In genomic region chr2:105935048-105935447, GRCh38 we compare ENCODE assay signal across 22 cellular contexts.
DNase-seq lines count a peak whose midpoint lies in the region; ATAC-seq and TF ChIP-seq lines count a peak whose summit lies in the region.
"Had no signal": no experiment of that assay in that cellular context is flagged by ENCODE, and none has a peak within 500 bp of the region (broad histone marks: within the 10 kb centered on the region; RNA-seq: fewer than 3 reads in every experiment).

No MANE protein-coding gene starts in this region.

- peak overlapping the region in 1 of 2 donors; percentile 36 for H3K4me3 ChIP-seq in CD4-positive, alpha-beta memory T cell (ENCODE audit: low read length in 2 of 2)
- peak overlapping the region; percentile 19 for H3K4me3 ChIP-seq in naive thymus-derived CD4-positive, alpha-beta T cell (ENCODE audit: low read length)
- H3K4me3 ChIP-seq: upper lobe of right lung had no signal

- CTCF ChIA-PET in CD4-positive, alpha-beta memory T cell (lab: Charles Lee; ENCODE audit: partially characterized antibody), result interaction anchor here (1.0 to 3.4 kb wide), 11 partner anchors 9 to 192 kb away, joined by 3 to 26 read pairs (median 4); no protein-coding TSS in a partner anchor
- CTCF ChIA-PET in activated CD8-positive, alpha-beta T cell treated with anti-CD3 and anti-CD28 coated beads for 36 hours (lab: Charles Lee), result interaction anchor here (0.9 to 2.7 kb wide), 8 partner anchors 11 to 358 kb away, joined by 3 to 14 read pairs (median 3); no protein-coding TSS in a partner anchor
- CTCF ChIA-PET in naive thymus-derived CD4-positive, alpha-beta T cell (lab: Charles Lee), result interaction anchor here (0.9 to 1.9 kb wide), 4 partner anchors 11 to 189 kb away, joined by 3 to 6 read pairs (median 4); no protein-coding TSS in a partner anchor

- ATAC-seq in activated CD8-positive, alpha-beta T cell treated with anti-CD3 and anti-CD28 coated beads for 36 hours, result peak; percentile 75
- ATAC-seq in naive thymus-derived CD4-positive, alpha-beta T cell, result peak; percentile 86
- no peak for ATAC-seq in HG02870 (IDR thresholded peaks at IDR 0.05; ENCODE audit: unreplicated experiment)
- ATAC-seq: left lobe of liver, upper lobe of right lung had no signal

- POLR2A ChIA-PET in CD4-positive, alpha-beta memory T cell (lab: Charles Lee; ENCODE audit: partially characterized antibody), result interaction anchor here (0.7 to 3.3 kb wide), 16 partner anchors 8 to 159 kb away, joined by 3 to 24 read pairs (median 4); no protein-coding TSS in a partner anchor
- POLR2A ChIA-PET in activated CD8-positive, alpha-beta T cell treated with anti-CD3 and anti-CD28 coated beads for 36 hours (lab: Charles Lee), result interaction anchor here (0.7 to 1.0 kb wide), 2 partner anchors 133 to 188 kb away, joined by 3 to 4 read pairs; no protein-coding TSS in a partner anchor
- POLR2A ChIA-PET in naive thymus-derived CD4-positive, alpha-beta T cell (lab: Charles Lee), result interaction anchor here (0.5 to 2.0 kb wide), 19 partner anchors 9 to 357 kb away, joined by 3 to 13 read pairs (median 3); no protein-coding TSS in a partner anchor

- no peak for TF ChIP-seq CTCF in activated CD8-positive, alpha-beta T cell treated with anti-CD3 and anti-CD28 coated beads for 36 hours (IDR thresholded peaks at IDR 0.05)

- H3K4me1 Mint-ChIP-seq in CD4-positive, alpha-beta memory T cell, result peaks cover 12 to 23% (median 16%) of the 10 kb centered on the region in 4 donors
- H3K4me1 Mint-ChIP-seq in activated CD8-positive, alpha-beta T cell treated with anti-CD3 and anti-CD28 coated beads for 36 hours (ENCODE audit: low read depth), result peaks cover 14% of the 10 kb centered on the region
- H3K4me1 Mint-ChIP-seq in naive thymus-derived CD4-positive, alpha-beta T cell, result peaks cover 9 to 40% (median 30%) of the 10 kb centered on the region in 7 donors

- H3K9me3 Mint-ChIP-seq in CD4-positive, alpha-beta memory T cell, result peaks cover 2 to 12% (median 5%) of the 10 kb centered on the region in 8 donors
- peaks cover 12% of the 10 kb centered on the region for H3K9me3 Mint-ChIP-seq in activated CD8-positive, alpha-beta T cell treated with anti-CD3 and anti-CD28 coated beads for 36 hours
- H3K9me3 Mint-ChIP-seq in naive thymus-derived CD4-positive, alpha-beta T cell, result peaks cover 0 to 17% (median 9%) of the 10 kb centered on the region in 11 donors

- H3K9me3 ChIP-seq in CD4-positive, alpha-beta memory T cell (ENCODE audit: control insufficient read depth in 1 of 2, low read length in 2 of 2), result no peaks in the 10 kb centered on the region
- no peaks in the 10 kb centered on the region for H3K9me3 ChIP-seq in naive thymus-derived CD4-positive, alpha-beta T cell (ENCODE audit: control insufficient read depth in 2 of 3, low read length in 3 of 3)
- H3K9me3 ChIP-seq: upper lobe of right lung had no signal

- intact Hi-C loops in CD4-positive, alpha-beta memory T cell (cut with micrococcal nuclease), result no loop called here
- intact Hi-C loops in activated CD8-positive, alpha-beta T cell treated with anti-CD3 and anti-CD28 coated beads for 36 hours (cut with micrococcal nuclease), result loop anchor here (10.0 kb wide), 1 partner anchor 120 kb away; no protein-coding TSS in a partner anchor
- intact Hi-C loops in naive thymus-derived CD4-positive, alpha-beta T cell (cut with micrococcal nuclease), result loop anchor here in 1 of 2 donors (1.0 to 2.0 kb wide), 5 partner anchors 8 to 160 kb away; no protein-coding TSS in a partner anchor

- H3K4me3 Mint-ChIP-seq in CD4-positive, alpha-beta memory T cell, result no peak overlapping the region
- H3K4me3 Mint-ChIP-seq in activated CD8-positive, alpha-beta T cell treated with anti-CD3 and anti-CD28 coated beads for 36 hours, result no peak overlapping the region
- H3K4me3 Mint-ChIP-seq in naive thymus-derived CD4-positive, alpha-beta T cell, result no peak overlapping the region
- H3K4me3 Mint-ChIP-seq: activated CD4-positive, alpha-beta memory T cell treated with anti-CD3 and anti-CD28 coated beads for 36 hours; activated naive CD4-positive, alpha-beta T cell treated with anti-CD3 and anti-CD28 coated beads, Interleukin-2, amount 10 ng/mL, durations not matched to agents 7 days and 5 days; H9; naive B cell had no signal

- H3K36me3 Mint-ChIP-seq in CD4-positive, alpha-beta memory T cell, result peaks cover 5 to 7% of the 10 kb centered on the region in 2 donors
- H3K36me3 Mint-ChIP-seq in activated CD8-positive, alpha-beta T cell treated with anti-CD3 and anti-CD28 coated beads for 36 hours (ENCODE audit: low read depth), result peaks cover 6% of the 10 kb centered on the region
- H3K36me3 Mint-ChIP-seq in naive thymus-derived CD4-positive, alpha-beta T cell, result peaks cover 0 to 11% (median 7%) of the 10 kb centered on the region in 5 donors

- no peaks in the 10 kb centered on the region for H3K36me3 ChIP-seq in CD4-positive, alpha-beta memory T cell (ENCODE audit: insufficient read depth, low read length)
- no peaks in the 10 kb centered on the region for H3K36me3 ChIP-seq in naive thymus-derived CD4-positive, alpha-beta T cell (ENCODE audit: control insufficient read depth in 2 of 3, insufficient read depth in 3 of 3, low read length in 3 of 3)
- H3K36me3 ChIP-seq: upper lobe of right lung had no signal

- peaks cover 58% of the 10 kb centered on the region for H3K4me1 ChIP-seq in CD4-positive, alpha-beta memory T cell (ENCODE audit: insufficient read depth, low read length)
- peaks cover 40 to 54% of the 10 kb centered on the region in 2 donors for H3K4me1 ChIP-seq in naive thymus-derived CD4-positive, alpha-beta T cell (ENCODE audit: control insufficient read depth in 2 of 2, insufficient read depth in 2 of 2, low read length in 2 of 2)
- H3K4me1 ChIP-seq: upper lobe of right lung had no signal

- no peak overlapping the region for H3K27ac Mint-ChIP-seq in CD4-positive, alpha-beta memory T cell
- H3K27ac Mint-ChIP-seq in activated CD8-positive, alpha-beta T cell treated with anti-CD3 and anti-CD28 coated beads for 36 hours, result no peak overlapping the region
- H3K27ac Mint-ChIP-seq in naive thymus-derived CD4-positive, alpha-beta T cell, result no peak overlapping the region
- H3K27ac Mint-ChIP-seq: activated CD4-positive, alpha-beta memory T cell treated with anti-CD3 and anti-CD28 coated beads for 36 hours; activated naive CD4-positive, alpha-beta T cell treated with anti-CD3 and anti-CD28 coated beads, Interleukin-2, amount 10 ng/mL, durations not matched to agents 7 days and 5 days; H9; naive B cell had no signal

- DNase-seq in NCI-H510A treated with DMSO at 0.1 percent for 48 hours (lab: John Stamatoyannopoulos, UW) (peak; percentile 18), NCI-H510A (lab: John Stamatoyannopoulos, UW) (no peak), islet precursor cell (no peak), NCI-H2196 treated with DMSO at 0.1 percent for 48 hours (lab: John Stamatoyannopoulos, UW; ENCODE audit: unreplicated experiment) (no peak)
- peak in 4 of 5 donors; percentile 45 to 57 (median 51) for DNase-seq in CD4-positive, alpha-beta memory T cell
- no peak for DNase-seq in activated CD8-positive, alpha-beta T cell treated with anti-CD3 and anti-CD28 coated beads for 36 hours
- DNase-seq in naive thymus-derived CD4-positive, alpha-beta T cell, result peak in 7 of 9 donors; percentile 40 to 73 (median 62)
- DNase-seq: AML-193, COR-L47, EL, H9, head of caudate nucleus, naive B cell, NCI-H1694 treated with DMSO at 0.1 percent for 48 hours, occipital lobe, T1000, upper lobe of right lung had no signal

- no peaks in the 10 kb centered on the region for H3K27me3 Mint-ChIP-seq in CD4-positive, alpha-beta memory T cell
- H3K27me3 Mint-ChIP-seq in activated CD8-positive, alpha-beta T cell treated with anti-CD3 and anti-CD28 coated beads for 36 hours, result no peaks in the 10 kb centered on the region
- no peaks in the 10 kb centered on the region for H3K27me3 Mint-ChIP-seq in naive thymus-derived CD4-positive, alpha-beta T cell
- H3K27me3 Mint-ChIP-seq: activated CD4-positive, alpha-beta memory T cell treated with anti-CD3 and anti-CD28 coated beads for 36 hours; activated naive CD4-positive, alpha-beta T cell treated with anti-CD3 and anti-CD28 coated beads, Interleukin-2, amount 10 ng/mL, durations not matched to agents 7 days and 5 days; naive B cell had no signal

- H3K27ac ChIP-seq in CD4-positive, alpha-beta memory T cell (ENCODE audit: low read depth, low read length), result peak overlapping the region; percentile 34
- H3K27ac ChIP-seq in naive thymus-derived CD4-positive, alpha-beta T cell (ENCODE audit: low read depth, low read length), result peak overlapping the region; percentile 68
- H3K27ac ChIP-seq: KMS-11, upper lobe of right lung had no signal

- no peaks in the 10 kb centered on the region for H3K27me3 ChIP-seq in CD4-positive, alpha-beta memory T cell (ENCODE audit: insufficient read depth, low read length)
- H3K27me3 ChIP-seq in naive thymus-derived CD4-positive, alpha-beta T cell (ENCODE audit: control insufficient read depth in 2 of 2, insufficient read depth in 2 of 2, low read length in 2 of 2), result no peaks in the 10 kb centered on the region
- H3K27me3 ChIP-seq: upper lobe of right lung had no signal

Comparison
In these comparisons a context has a peak if more than half of its experiments do, and no peak if none do; other contexts are left out.
1. DNase-seq: peak in NCI-H510A treated with DMSO at 0.1 percent for 48 hours (single experiment), CD4-positive, alpha-beta memory T cell (4 of 5) and naive thymus-derived CD4-positive, alpha-beta T cell (7 of 9); none in NCI-H510A (single experiment), activated CD8-positive, alpha-beta T cell treated with anti-CD3 and anti-CD28 coated beads for 36 hours (single experiment), islet precursor cell (single experiment) and NCI-H2196 treated with DMSO at 0.1 percent for 48 hours (single experiment).